24 cellular contexts compared by ENCODE assay signal in genomic region chr1:38708701-38709258, GRCh38.
A peak's percentile ranks its signal among the peaks of the same experiment; 100 is the strongest.
DNase-seq lines count a peak whose midpoint lies in the region; ATAC-seq and TF ChIP-seq lines count a peak whose summit lies in the region.
"Had no signal": no experiment of that assay in that cellular context is flagged by ENCODE, and none has a peak within 500 bp of the region (broad histone marks: within the 10 kb centered on the region; RNA-seq: fewer than 3 reads in every experiment).

No MANE protein-coding gene starts in this region.

- H2BK15ac ChIP-seq in neuronal stem cell (ENCODE audit: low read length): peak overlapping the region; percentile 38

- H3K4me1 Mint-ChIP-seq in endodermal cell: peaks cover 15% of the 10 kb centered on the region
- H3K4me1 Mint-ChIP-seq: B cell had no signal

- H3K36me3 ChIP-seq in H7 (replicated peaks; ENCODE audit: control insufficient read depth, insufficient read depth, low read length) (no peaks in the 10 kb centered on the region), endodermal cell (ENCODE audit: control insufficient read depth, insufficient read depth, low read length) (no peaks in the 10 kb centered on the region), lung (ENCODE audit: control insufficient read depth in 2 of 2, insufficient read depth in 2 of 2, low read length in 2 of 2) (no peaks in the 10 kb centered on the region), neuronal stem cell (replicated peaks in 1 of 2; ENCODE audit: control insufficient read depth in 2 of 2, insufficient read depth in 2 of 2, low read length in 2 of 2) (no peaks in the 10 kb centered on the region)
- H3K36me3 ChIP-seq: BLaER1 treated with 17β-estradiol and CSF1 and Interleukin-3, amounts not matched to agents 10 nM and 100 nM had no signal

- peaks cover 30% of the 10 kb centered on the region for H3K27me3 Mint-ChIP-seq in endodermal cell (ENCODE audit: insufficient read depth)

- peak overlapping the region; percentile 63 for H3K23ac ChIP-seq in neuronal stem cell (ENCODE audit: low read depth, low read length, poor library complexity)

- peak overlapping the region; percentile 72 for H2AK5ac ChIP-seq in neuronal stem cell (ENCODE audit: low read depth, low read length)

- peaks cover 5% of the 10 kb centered on the region for H3K4me1 ChIP-seq in endodermal cell (ENCODE audit: control insufficient read depth, insufficient read depth, low read length)
- H3K4me1 ChIP-seq in lung (ENCODE audit: control insufficient read depth in 2 of 2, insufficient read depth in 2 of 2, low read length in 2 of 2): no peaks in the 10 kb centered on the region
- H3K4me1 ChIP-seq in neuronal stem cell (ENCODE audit: control insufficient read depth in 2 of 2, insufficient read depth in 1 of 2, low read depth in 1 of 2, low read length in 2 of 2): no peaks in the 10 kb centered on the region
- H3K4me1 ChIP-seq: A549; BLaER1 treated with 17β-estradiol and CSF1 and Interleukin-3, amounts not matched to agents 10 nM and 100 nM; Caco-2 had no signal

- no peaks in the 10 kb centered on the region for H3K79me1 ChIP-seq in neuronal stem cell (ENCODE audit: low read depth, low read length)

- H3K9me3 Mint-ChIP-seq in endodermal cell: peaks cover 28% of the 10 kb centered on the region

- H3K27ac ChIP-seq in endodermal cell (ENCODE audit: low read depth, low read length): no peak overlapping the region
- no peak overlapping the region for H3K27ac ChIP-seq in lung (ENCODE audit: low read depth in 1 of 2, low read length in 1 of 2)
- H3K27ac ChIP-seq in neuronal stem cell (replicated peaks; ENCODE audit: low read length): no peak overlapping the region
- H3K27ac ChIP-seq: 22Rv1; A549; BLaER1 treated with 17β-estradiol and CSF1 and Interleukin-3, amounts not matched to agents 10 nM and 100 nM; C4-2B had no signal

- H2BK5ac ChIP-seq in neuronal stem cell (ENCODE audit: low read length): no peak overlapping the region

- no peak overlapping the region for H3K14ac ChIP-seq in neuronal stem cell (ENCODE audit: low read length)

- no peak overlapping the region for H3K4me2 ChIP-seq in neuronal stem cell (ENCODE audit: insufficient read depth, low read length, poor library complexity, severe bottlenecking)
- H3K4me2 ChIP-seq: A549; BLaER1 treated with 17β-estradiol and CSF1 and Interleukin-3, amounts not matched to agents 10 nM and 100 nM had no signal

- H3K27me3 ChIP-seq in H7 (ENCODE audit: control insufficient read depth, insufficient read depth, low read length) (no peaks in the 10 kb centered on the region), endodermal cell (ENCODE audit: control insufficient read depth, insufficient read depth, low read length, poor library complexity, severe bottlenecking) (peaks cover 7% of the 10 kb centered on the region), lung (ENCODE audit: control insufficient read depth, insufficient read depth) (no peaks in the 10 kb centered on the region), neuronal stem cell (ENCODE audit: control insufficient read depth in 3 of 3, insufficient read depth in 3 of 3, low read depth in 1 of 3, low read length in 3 of 3) (peaks cover 0 to 3% (median 0%) of the 10 kb centered on the region in 3 experiments)
- H3K27me3 ChIP-seq: BLaER1 treated with 17β-estradiol and CSF1 and Interleukin-3, amounts not matched to agents 10 nM and 100 nM had no signal

- peak overlapping the region; percentile 25 for H3K18ac ChIP-seq in neuronal stem cell (ENCODE audit: low read length)

- ATAC-seq in lung (ENCODE audit: insufficient read depth, low FRiP score): no peak
- ATAC-seq: A549; CD8-positive, alpha-beta T cell; GM12878 had no signal

- H4K91ac ChIP-seq in neuronal stem cell (ENCODE audit: low read depth, low read length, poor library complexity): no peak overlapping the region

- peaks cover 2% of the 10 kb centered on the region for H3K36me3 Mint-ChIP-seq in endodermal cell (ENCODE audit: low read depth)
- H3K36me3 Mint-ChIP-seq: CD8-positive, alpha-beta T cell had no signal

- H3K4me3 ChIP-seq in H7 (ENCODE audit: insufficient read depth, low read depth, low read length): no peak overlapping the region
- no peak overlapping the region for H3K4me3 ChIP-seq in endodermal cell (ENCODE audit: low read length)
- H3K4me3 ChIP-seq in lung: no peak overlapping the region
- peak overlapping the region in 1 of 2 donors; percentile 58 for H3K4me3 ChIP-seq in neuronal stem cell (ENCODE audit: low read length in 2 of 2)
- H3K4me3 ChIP-seq: A549; BLaER1 treated with 17β-estradiol and CSF1 and Interleukin-3, amounts not matched to agents 10 nM and 100 nM; GM12878 had no signal

- H2AFZ ChIP-seq in neuronal stem cell (ENCODE audit: low read length): no peak overlapping the region

- H3K4me3 Mint-ChIP-seq in endodermal cell: no peak overlapping the region
- H3K4me3 Mint-ChIP-seq: B cell; CD4-positive, alpha-beta T cell; CD8-positive, alpha-beta T cell had no signal

- no peak overlapping the region for H3K9ac ChIP-seq in endodermal cell (ENCODE audit: extremely low read depth, low read length, poor library complexity, severe bottlenecking)
- no peak overlapping the region for H3K9ac ChIP-seq in neuronal stem cell (ENCODE audit: low read depth, low read length, poor library complexity)
- H3K9ac ChIP-seq: BLaER1 treated with 17β-estradiol and CSF1 and Interleukin-3, amounts not matched to agents 10 nM and 100 nM had no signal

- H4K8ac ChIP-seq in neuronal stem cell (ENCODE audit: low read depth, low read length): no peak overlapping the region

- no peak overlapping the region for H3K27ac Mint-ChIP-seq in endodermal cell
- H3K27ac Mint-ChIP-seq: B cell; CD4-positive, alpha-beta T cell; CD8-positive, alpha-beta T cell had no signal

- H3K4ac ChIP-seq in neuronal stem cell (ENCODE audit: low read length): no peak overlapping the region

- H2BK12ac ChIP-seq in neuronal stem cell (ENCODE audit: low read length): no peak overlapping the region

- peaks cover 43% of the 10 kb centered on the region for H3K9me3 ChIP-seq in endodermal cell (ENCODE audit: control insufficient read depth, low read length)
- H3K9me3 ChIP-seq in lung (ENCODE audit: control insufficient read depth in 2 of 2, insufficient read depth in 1 of 2, low read length in 1 of 2): peaks cover 9 to 19% of the 10 kb centered on the region in 2 donors
- H3K9me3 ChIP-seq in neuronal stem cell (replicated peaks in 1 of 2; ENCODE audit: control insufficient read depth in 2 of 2, insufficient read depth in 1 of 2, low read depth in 1 of 2, low read length in 2 of 2): peaks cover 0 to 7% of the 10 kb centered on the region in 2 donors
- H3K9me3 ChIP-seq: Caco-2 had no signal

- DNase-seq in H7 (peak; percentile 25), endodermal cell (peak; percentile 38), lung (ENCODE audit: low spot score) (peak; percentile 26), neuronal stem cell (ENCODE audit: low spot score) (no peak), NCI-H2171 treated with DMSO at 0.1 percent for 48 hours (lab: John Stamatoyannopoulos, UW) (no peak), NCI-H524 treated with DMSO at 0.1 percent for 48 hours (lab: John Stamatoyannopoulos, UW) (no peak), DMS 273 treated with DMSO at 0.1 percent for 48 hours (lab: John Stamatoyannopoulos, UW) (no peak)
- DNase-seq: AML-193; Caco-2; Calu3; CD4-positive, alpha-beta T cell; CD8-positive, alpha-beta T cell; DMS153; DMS53; DMS79; DND-41; EL; GDM1 had no signal

- TF ChIP-seq CTCF in endodermal cell (conservative IDR thresholded peaks at IDR 0.05) (no peak), lung (IDR thresholded peaks at IDR 0.05; ENCODE audit: control extremely low read depth, extremely low read depth) (no peak)

- WGBS in endodermal cell (ENCODE audit: insufficient coverage in 1 of 2, insufficient read length in 1 of 2), 2 experiments: 96 to 97% methylated on average over 31 to 44 of the region's 44 CpGs
- 95 to 97% methylated on average over 44 of the region's 44 CpGs for WGBS in lung, 2 donors
- WGBS in neuronal stem cell (ENCODE audit: extremely low coverage in 2 of 2, insufficient read length in 2 of 2, insufficient replicate concordance in 1 of 2), 2 donors: no CpG with 5 or more reads among the region's 44 CpGs

- peak overlapping the region; percentile 38 for H2BK120ac ChIP-seq in neuronal stem cell (ENCODE audit: low read depth, low read length)

Comparison
In these comparisons a context has a peak if more than half of its experiments do, and no peak if none do; other contexts are left out.
1. DNase-seq: peak in H7 (single experiment), endodermal cell (single experiment) and lung (single experiment); none in neuronal stem cell (single experiment), NCI-H2171 treated with DMSO at 0.1 percent for 48 hours (single experiment), NCI-H524 treated with DMSO at 0.1 percent for 48 hours (single experiment) and DMS 273 treated with DMSO at 0.1 percent for 48 hours (single experiment).